Comparison of ENCODE assay signal across 18 cellular contexts in genomic region chr4:4456816-4457578, GRCh38.
"Had no signal": no experiment of that assay in that cellular context is flagged by ENCODE, and none has a peak within 500 bp of the region (broad histone marks: within the 10 kb centered on the region; RNA-seq: fewer than 3 reads in every experiment).

No MANE protein-coding gene starts in this region.

- H3K27ac ChIP-seq: ascending aorta, cardiac muscle cell, dorsolateral prefrontal cortex, gastroesophageal sphincter, neutrophil, skin epidermis, suprapubic skin had no signal

- ATAC-seq: activated CD8-positive, alpha-beta memory T cell treated with anti-CD3 and anti-CD28 coated beads, Interleukin-2, amount 10 ng/mL, durations not matched to agents 7 days and 5 days; gastroesophageal sphincter; left lobe of liver; mucosa of descending colon; naive thymus-derived CD4-positive, alpha-beta T cell had no signal

- H3K9me3 ChIP-seq: ascending aorta, mucosa of descending colon, neutrophil, suprapubic skin had no signal

- H3K27me3 ChIP-seq: ascending aorta, cardiac muscle cell, dorsolateral prefrontal cortex, gastroesophageal sphincter, neutrophil, suprapubic skin had no signal

- H3K4me1 ChIP-seq: ascending aorta, gastroesophageal sphincter had no signal

- DNase-seq: activated CD4-positive, alpha-beta T cell treated with anti-CD3 and anti-CD28 coated beads, Interleukin-2, amount 50 U/mL, for 48 hours; activated CD8-positive, alpha-beta memory T cell treated with anti-CD3 and anti-CD28 coated beads, Interleukin-2, amount 10 ng/mL, durations not matched to agents 7 days and 5 days; activated naive CD4-positive, alpha-beta T cell treated with anti-CD3 and anti-CD28 coated beads for 36 hours; activated naive CD8-positive, alpha-beta T cell treated with anti-CD3 and anti-CD28 coated beads, Interleukin-2, amount 50 U/mL, for 24 hours; activated T-cell treated with anti-CD3 and anti-CD28 coated beads, Interleukin-2, amount 50 U/mL, for 1 hour; dorsolateral prefrontal cortex; mammary epithelial cell; mucosa of descending colon; naive thymus-derived CD4-positive, alpha-beta T cell; stimulated activated CD4-positive, alpha-beta T cell treated with anti-CD3 and anti-CD28 coated beads, Interleukin-4, amount 100 ng/mL, for 24 hours; stimulated activated naive CD4-positive, alpha-beta T cell treated with Interleukin-2 at 50 U/mL for 16 hours had no signal

- H3K4me3 ChIP-seq: ascending aorta, cardiac muscle cell, dorsolateral prefrontal cortex, gastroesophageal sphincter, mucosa of descending colon, skin epidermis, suprapubic skin had no signal
